Comparison of ENCODE assay signal across 32 cellular contexts in the genomic region with DNA sequence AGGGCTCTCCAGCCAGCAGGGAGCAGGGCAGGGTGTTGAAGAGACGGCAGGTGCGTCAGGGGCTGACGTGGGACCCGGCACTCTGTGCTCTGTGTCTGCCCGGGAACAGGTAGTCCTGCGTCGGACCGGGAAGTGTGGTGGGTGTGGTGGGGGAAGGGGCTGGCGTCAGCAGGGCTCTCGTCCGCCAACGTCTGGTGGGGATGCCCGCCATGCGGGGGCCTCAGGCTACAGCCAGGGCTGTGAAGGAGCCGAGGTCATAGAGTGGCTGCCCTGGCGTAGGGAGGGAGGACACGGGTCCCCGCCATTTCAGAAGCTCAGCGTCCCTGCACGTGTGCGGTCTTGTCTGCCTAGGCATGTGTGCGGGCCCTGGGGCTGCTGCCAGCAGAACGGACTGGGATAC. TPM values are rescaled to one million over a fixed set of nuclear protein-coding genes. Genes with fewer than 3 reads are reported as not detected.
"Had no signal": no experiment of that assay in that cellular context is flagged by ENCODE, and none has a peak within 500 bp of the region (broad histone marks: within the 10 kb centered on the region; RNA-seq: fewer than 3 reads in every experiment).

No MANE protein-coding gene starts in this region.

- FAIRE-seq: colon, kidney had no signal

- H3K9me3 ChIP-seq: gastrocnemius medialis, mucosa of descending colon, prostate gland, right atrium auricular region, thyroid gland had no signal

- H3K4me1 ChIP-seq: left lung, prostate gland had no signal

- H3K36me3 ChIP-seq: prostate gland had no signal

- H3K27me3 ChIP-seq: dorsolateral prefrontal cortex, gastrocnemius medialis, hepatocyte, left lung, right atrium auricular region, thyroid gland had no signal

- ATAC-seq: gastrocnemius medialis; left lung; mucosa of descending colon; natural killer cell treated with Interleukin-12 subunit alpha and Interleukin-12 subunit beta and Interleukin-15 and Interleukin-18, amount 100 ng/mL, for 72 hours; sciatic nerve; stimulated activated naive CD8-positive, alpha-beta T cell treated with anti-CD3 and anti-CD28 coated beads, Interleukin-15, amount 100 ng/mL, for 72 hours had no signal

- H3K4me3 ChIP-seq: dorsolateral prefrontal cortex, gastrocnemius medialis, hepatocyte, left lung, mucosa of descending colon, prostate gland, right atrium auricular region, smooth muscle cell, thyroid gland had no signal

- H3K4me2 ChIP-seq: hepatocyte, smooth muscle cell had no signal

- H2AFZ ChIP-seq: hepatocyte had no signal

- H3K27ac ChIP-seq: gastrocnemius medialis, hepatocyte, left lung, prostate gland, right atrium auricular region, thyroid gland had no signal

- DNase-seq: dorsolateral prefrontal cortex; effector CD4-positive, alpha-beta T cell; foreskin fibroblast; gastrocnemius medialis; head of caudate nucleus; kidney; left lung; mesenchymal stem cell; mucosa of descending colon; naive B cell; stimulated activated CD4-positive, alpha-beta T cell treated with anti-CD3 and anti-CD28 coated beads, Interleukin-12 subunit alpha, Interleukin-12 subunit beta, amount 100 ng/mL, for 4 hours; stimulated activated CD4-positive, alpha-beta T cell treated with anti-CD3 and anti-CD28 coated beads, Interleukin-1b, Interleukin-23, amount 100 ng/mL, for 48 hours; stimulated activated CD4-positive, alpha-beta T cell treated with anti-CD3 and anti-CD28 coated beads, Interleukin-4, amount 100 ng/mL, for 1 hour; stimulated activated CD8-positive, alpha-beta memory T cell treated with anti-CD3 and anti-CD28 coated beads, Interleukin-4, amount 100 ng/mL, for 48 hours; stimulated activated naive CD4-positive, alpha-beta T cell; stimulated activated naive CD8-positive, alpha-beta T cell treated with anti-CD3 and anti-CD28 coated beads, Interleukin-15, amount 100 ng/mL, for 72 hours; thyroid gland had no signal

RNA-seq across cellular contexts. Expression of gene ABHD16B, which starts 58.9 kb away (rescaled TPM):
- total RNA-seq: gastrocnemius medialis; glomerular endothelial cell; hepatocyte; kidney; lower leg skin; lung microvascular endothelial cell; mesothelial cell of epicardium; mucosa of descending colon; natural killer cell treated with Interleukin-12 subunit alpha and Interleukin-12 subunit beta and Interleukin-15 and Interleukin-18, amount 100 ng/mL, for 72 hours; neural crest cell; osteocyte; right atrium auricular region; sciatic nerve; smooth muscle cell; temporal lobe; thyroid gland; urinary bladder had no signal
